In the genomic region with DNA sequence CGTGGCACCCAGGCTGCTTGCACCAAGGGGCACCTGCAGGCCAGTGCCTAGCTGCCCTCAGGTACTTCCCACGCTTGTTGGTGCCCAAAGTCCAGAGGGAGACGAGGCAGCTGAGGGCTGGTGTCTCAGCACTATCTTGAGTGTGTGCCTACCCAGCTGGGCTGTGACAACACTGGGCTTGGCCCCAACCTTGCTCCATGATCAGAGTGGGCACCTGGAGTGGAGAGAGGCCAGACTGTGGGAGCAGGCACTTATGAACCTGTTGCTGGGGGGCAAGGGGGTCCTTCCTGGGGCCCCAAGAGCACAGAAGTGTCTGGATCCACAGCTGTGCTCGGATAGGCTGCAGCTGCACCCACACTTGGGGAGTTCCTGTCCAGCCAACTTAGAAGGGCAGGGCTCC, we compare ENCODE assay signal across 25 cellular contexts.
"Had no signal": no experiment of that assay in that cellular context is flagged by ENCODE, and none has a peak within 500 bp of the region (broad histone marks: within the 10 kb centered on the region; RNA-seq: fewer than 3 reads in every experiment).

No MANE protein-coding gene starts in this region.

- H3K9me3 ChIP-seq: SJSA1 had no signal

- H3K4me3 Mint-ChIP-seq: IgD-negative memory B cell had no signal

- H3K36me3 Mint-ChIP-seq: IgD-negative memory B cell had no signal

- H3K27me3 Mint-ChIP-seq: IgD-negative memory B cell had no signal

- H3K36me3 ChIP-seq: SJSA1 had no signal

- H3K4me1 ChIP-seq: SJSA1 had no signal

- H3K27me3 ChIP-seq: SJSA1 had no signal

- H3K4me2 ChIP-seq: KMS-11 had no signal

- H3K9ac ChIP-seq: KMS-11 had no signal

- H3K4me3 ChIP-seq: K562, SJSA1, SK-N-MC had no signal

- DNase-seq: Kasumi-1, MM.1S, NCI-H1092 treated with DMSO at 0.1 percent for 48 hours, NCI-H1436, NCI-H187, NCI-H2029, NCI-H2081 treated with DMSO at 0.1 percent for 48 hours, NCI-H2171, NCI-H226, NCI-H446, NCI-H510A, NCI-H524 treated with DMSO at 0.1 percent for 48 hours, NCI-H69, NCI-H774, PC-3, SIG-M5, SW 1271 had no signal

- H3K27ac ChIP-seq: HL-60, KMS-11, RWPE1, SJSA1, SK-N-MC had no signal

- ATAC-seq: K562, Panc1, PC-3 had no signal
